In the genomic region with DNA sequence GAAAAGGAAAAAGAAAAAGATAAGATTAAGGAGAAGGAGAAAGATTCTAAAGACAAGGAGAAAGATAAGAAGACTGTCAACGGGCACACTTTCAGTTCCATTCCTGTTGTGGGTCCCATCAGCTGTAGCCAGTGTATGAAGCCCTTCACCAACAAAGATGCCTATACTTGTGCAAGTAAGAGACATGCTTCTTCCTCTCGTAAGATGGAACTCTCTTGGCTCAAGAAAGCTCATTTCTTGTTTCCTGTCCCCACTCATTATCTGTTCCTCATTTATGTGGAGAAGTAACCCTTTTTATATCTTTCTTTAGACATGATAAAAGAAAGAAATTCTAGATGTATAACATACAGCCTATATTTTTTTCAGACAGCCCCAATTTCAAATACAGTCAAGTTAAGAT, we compare ENCODE assay signal across 9 cellular contexts.
DNase-seq lines count a peak whose midpoint lies in the region; ATAC-seq and TF ChIP-seq lines count a peak whose summit lies in the region.
"Had no signal": no experiment of that assay in that cellular context is flagged by ENCODE, and none has a peak within 500 bp of the region (broad histone marks: within the 10 kb centered on the region; RNA-seq: fewer than 3 reads in every experiment).

No MANE protein-coding gene starts in this region.

- no peaks in the 10 kb centered on the region for H3K9me3 Mint-ChIP-seq in dendritic cell treated with granulocyte-macrophage colony-stimulating factor and Interleukin-4, amounts not matched to agents 40 ng/mL and 50 ng/mL, for 4 days
- H3K9me3 Mint-ChIP-seq: HFFc6 had no signal

- H3K36me3 ChIP-seq in right atrium auricular region = peaks cover 75% of the 10 kb centered on the region
- H3K36me3 ChIP-seq in MM.1S (replicated peaks; ENCODE audit: insufficient read depth, low read length) = 0 out of 2 replicates have a peak, but pooled peaks cover 6% of the 10 kb centered on the region
- peaks cover 30 to 47% (median 34%) of the 10 kb centered on the region in 3 donors for H3K36me3 ChIP-seq in tibial artery
- peaks cover 4 to 12% of the 10 kb centered on the region in 2 experiments for H3K36me3 ChIP-seq in trophoblast cell (ENCODE audit: control insufficient read depth in 1 of 2, insufficient read depth in 2 of 2, low read length in 2 of 2)

- H3F3A ChIP-seq in MM.1S (ENCODE audit: insufficient read depth, low read length) = peaks cover 52% of the 10 kb centered on the region

- H4K8ac ChIP-seq in trophoblast cell (ENCODE audit: low read depth, low read length) = no peak overlapping the region

- H3K27me3 ChIP-seq in right atrium auricular region (no peaks in the 10 kb centered on the region), right cardiac atrium (ENCODE audit: control insufficient read depth, insufficient read depth) (no peaks in the 10 kb centered on the region), MM.1S (replicated peaks; ENCODE audit: insufficient read depth, low read length) (no peaks in the 10 kb centered on the region), tibial artery (no peaks in the 10 kb centered on the region), trophoblast cell (ENCODE audit: insufficient read depth, low read length) (no peaks in the 10 kb centered on the region)

- H3K4me3 ChIP-seq in right atrium auricular region = no peak overlapping the region
- H3K4me3 ChIP-seq in right cardiac atrium (ENCODE audit: low read length) = no peak overlapping the region
- H3K4me3 ChIP-seq in MM.1S (ENCODE audit: low read length) = peak overlapping the region; percentile 78; the same call in 1 of the 2 replicates
- no peak overlapping the region for H3K4me3 ChIP-seq in tibial artery
- no peak overlapping the region for H3K4me3 ChIP-seq in trophoblast cell (ENCODE audit: low read depth, low read length)

- no peaks in the 10 kb centered on the region for H4K20me1 ChIP-seq in MM.1S (ENCODE audit: insufficient read depth, low read length)

- peak overlapping the region; percentile 95 for H3K4me2 ChIP-seq in MM.1S (ENCODE audit: low read depth, low read length)
- no peak overlapping the region for H3K4me2 ChIP-seq in trophoblast cell (ENCODE audit: low read length)

- H3K9ac ChIP-seq in MM.1S (ENCODE audit: low read length) (peak overlapping the region; percentile 86), trophoblast cell (ENCODE audit: low read length) (no peak overlapping the region)

- H4K12ac ChIP-seq in trophoblast cell (ENCODE audit: low read depth, low read length) = no peak overlapping the region

- DNase-seq in right atrium auricular region (ENCODE audit: low spot score) (no peak), right cardiac atrium (no peak), MM.1S (peak; percentile 19), NCI-H146 (lab: John Stamatoyannopoulos, UW) (no peak), tibial artery (no peak), trophoblast cell (no peak)
- DNase-seq: HFFc6 had no signal

- H2AFZ ChIP-seq in MM.1S (ENCODE audit: low read length) (no peak overlapping the region), trophoblast cell (ENCODE audit: insufficient read depth, low read length, poor library complexity) (no peak overlapping the region)

- peak overlapping the region; percentile 13 to 42 for H3K27ac ChIP-seq in right atrium auricular region
- no peak overlapping the region for H3K27ac ChIP-seq in right cardiac atrium (ENCODE audit: low read length)
- peak overlapping the region; percentile 97 for H3K27ac ChIP-seq in MM.1S (ENCODE audit: low read length)
- H3K27ac ChIP-seq in tibial artery = peak overlapping the region in 1 of 2 donors; percentile 5
- H3K27ac ChIP-seq in trophoblast cell (ENCODE audit: low read depth, low read length) = no peak overlapping the region

- peaks cover 53% of the 10 kb centered on the region for H3K79me2 ChIP-seq in MM.1S (ENCODE audit: low read length)
- no peaks in the 10 kb centered on the region for H3K79me2 ChIP-seq in trophoblast cell (ENCODE audit: control insufficient read depth, insufficient read depth, low read length, poor library complexity)

- H2AK5ac ChIP-seq in trophoblast cell (ENCODE audit: low read length) = no peak overlapping the region

- H3K4me1 ChIP-seq in right atrium auricular region = peaks cover 0 to 51% of the 10 kb centered on the region in 2 donors
- peaks cover 16% of the 10 kb centered on the region for H3K4me1 ChIP-seq in right cardiac atrium (ENCODE audit: control insufficient read depth, insufficient read depth, low read length)
- peaks cover 44% of the 10 kb centered on the region for H3K4me1 ChIP-seq in MM.1S (ENCODE audit: low read length)
- H3K4me1 ChIP-seq in tibial artery = peaks cover 0 to 36% (median 14%) of the 10 kb centered on the region in 4 donors
- peaks cover 0 to 5% of the 10 kb centered on the region in 2 experiments for H3K4me1 ChIP-seq in trophoblast cell (ENCODE audit: control insufficient read depth in 1 of 2, insufficient read depth in 2 of 2, low read length in 2 of 2)

- no peak overlapping the region for H3K23ac ChIP-seq in trophoblast cell (ENCODE audit: low read length)

- no peak overlapping the region for H3K14ac ChIP-seq in trophoblast cell (ENCODE audit: low read length)

- H3K27me3 Mint-ChIP-seq in dendritic cell treated with granulocyte-macrophage colony-stimulating factor and Interleukin-4, amounts not matched to agents 40 ng/mL and 50 ng/mL, for 4 days = no peaks in the 10 kb centered on the region

- no peak overlapping the region for H3K18ac ChIP-seq in trophoblast cell (ENCODE audit: low read length)

- H3K27ac Mint-ChIP-seq in dendritic cell treated with granulocyte-macrophage colony-stimulating factor and Interleukin-4, amounts not matched to agents 40 ng/mL and 50 ng/mL, for 4 days = peak overlapping the region; percentile 83
- H3K27ac Mint-ChIP-seq: HFFc6 had no signal

- ATAC-seq in right cardiac atrium = no peak
- no peak for ATAC-seq in HG02571 (IDR thresholded peaks at IDR 0.05; ENCODE audit: unreplicated experiment)

- H3K79me1 ChIP-seq in trophoblast cell (ENCODE audit: low read length) = no peaks in the 10 kb centered on the region

- H3K4me1 Mint-ChIP-seq in dendritic cell treated with granulocyte-macrophage colony-stimulating factor and Interleukin-4, amounts not matched to agents 40 ng/mL and 50 ng/mL, for 4 days (ENCODE audit: low read depth) = peaks cover 66% of the 10 kb centered on the region

- no peak overlapping the region for H2BK120ac ChIP-seq in trophoblast cell (ENCODE audit: insufficient read depth, low read length, poor library complexity)

- no peak overlapping the region for H3K4ac ChIP-seq in trophoblast cell (ENCODE audit: low read depth, low read length)

- WGBS in right cardiac atrium = 33% methylated on average over 2 of the region's 2 CpGs
- no CpG with 5 or more reads among the region's 2 CpGs for WGBS in trophoblast cell (ENCODE audit: extremely low coverage, insufficient coverage, insufficient read length)

- H4K91ac ChIP-seq in trophoblast cell (ENCODE audit: low read depth, low read length) = no peak overlapping the region

- intact Hi-C loops in right cardiac atrium (cut with DNase I) (no loop called here), tibial artery (cut with DNase I; ENCODE audit: low total_unique reads) (loop anchor here (10.0 kb wide), 1 partner anchor 68 kb away; no protein-coding TSS in a partner anchor)
- intact Hi-C loops in dendritic cell treated with granulocyte-macrophage colony-stimulating factor and Interleukin-4, amounts not matched to agents 40 ng/mL and 50 ng/mL, for 4 days (cut with micrococcal nuclease) = loop anchor here (5.0 to 10.0 kb wide), 2 partner anchors 76 to 208 kb away; no protein-coding TSS in a partner anchor

- H3K9me2 ChIP-seq in MM.1S (replicated peaks; ENCODE audit: insufficient read depth, low read length) = no peaks in the 10 kb centered on the region

- TF ChIP-seq CTCF in right atrium auricular region (IDR thresholded peaks at IDR 0.05) (no peak), MM.1S (IDR thresholded peaks at IDR 0.05; ENCODE audit: low read length) (no peak), tibial artery (IDR thresholded peaks at IDR 0.05) (no peak)

- peak overlapping the region; percentile 39 for H3K4me3 Mint-ChIP-seq in dendritic cell treated with granulocyte-macrophage colony-stimulating factor and Interleukin-4, amounts not matched to agents 40 ng/mL and 50 ng/mL, for 4 days
- H3K4me3 Mint-ChIP-seq: HFFc6 had no signal

- H3K9me3 ChIP-seq in right atrium auricular region (no peaks in the 10 kb centered on the region), right cardiac atrium (ENCODE audit: control insufficient read depth, low read length) (no peaks in the 10 kb centered on the region), MM.1S (replicated peaks; ENCODE audit: insufficient read depth, low read length) (no peaks in the 10 kb centered on the region), tibial artery (no peaks in the 10 kb centered on the region), trophoblast cell (ENCODE audit: insufficient read depth, low read depth, low read length) (no peaks in the 10 kb centered on the region)

- no peak overlapping the region for H2BK12ac ChIP-seq in trophoblast cell (ENCODE audit: low read length)

- H2BK5ac ChIP-seq in trophoblast cell (ENCODE audit: low read depth, low read length, poor library complexity) = no peak overlapping the region

- peaks cover 64% of the 10 kb centered on the region for H3K36me3 Mint-ChIP-seq in dendritic cell treated with granulocyte-macrophage colony-stimulating factor and Interleukin-4, amounts not matched to agents 40 ng/mL and 50 ng/mL, for 4 days (ENCODE audit: low read depth)

Comparison
In these comparisons a context has a peak if more than half of its experiments do, and no peak if none do; other contexts are left out.
1. H3K27ac ChIP-seq: peak in right atrium auricular region (2 of 2) and MM.1S (single experiment); none in right cardiac atrium (single experiment) and trophoblast cell (single experiment).
2. intact Hi-C loops: an anchor here in dendritic cell treated with granulocyte-macrophage colony-stimulating factor and Interleukin-4, amounts not matched to agents 40 ng/mL and 50 ng/mL, for 4 days (5.0 to 10.0 kb wide) and tibial artery (10.0 kb wide); none called in right cardiac atrium.